1 cellular context compared by ENCODE assay signal in the genomic region with DNA sequence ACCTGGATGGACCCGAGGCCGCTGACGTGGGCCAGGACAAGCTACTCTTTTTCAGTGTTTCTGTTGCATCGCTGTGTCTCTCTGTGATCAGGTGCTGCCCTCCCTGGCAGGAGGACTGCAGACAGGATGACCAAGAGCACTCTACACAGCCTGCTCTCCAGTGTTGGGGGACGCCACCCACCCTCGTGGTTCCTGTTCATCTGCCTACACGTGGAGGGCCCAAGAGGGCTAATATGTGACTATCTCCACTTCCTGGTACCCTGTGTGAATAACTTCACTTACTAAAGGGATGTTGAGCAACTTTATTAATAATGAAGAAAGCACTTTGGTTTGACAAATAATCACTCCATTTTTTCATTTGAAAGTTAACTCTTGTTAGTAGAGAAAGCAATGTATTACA.
TF ChIP-seq lines count a peak whose summit lies in the region.

No MANE protein-coding gene starts in this region.

TF ChIP-seq in K562, 482 proteins besides CTCF, POLR2A, EP300 and RAD21:
- TF ChIP-seq, protein P1, sequence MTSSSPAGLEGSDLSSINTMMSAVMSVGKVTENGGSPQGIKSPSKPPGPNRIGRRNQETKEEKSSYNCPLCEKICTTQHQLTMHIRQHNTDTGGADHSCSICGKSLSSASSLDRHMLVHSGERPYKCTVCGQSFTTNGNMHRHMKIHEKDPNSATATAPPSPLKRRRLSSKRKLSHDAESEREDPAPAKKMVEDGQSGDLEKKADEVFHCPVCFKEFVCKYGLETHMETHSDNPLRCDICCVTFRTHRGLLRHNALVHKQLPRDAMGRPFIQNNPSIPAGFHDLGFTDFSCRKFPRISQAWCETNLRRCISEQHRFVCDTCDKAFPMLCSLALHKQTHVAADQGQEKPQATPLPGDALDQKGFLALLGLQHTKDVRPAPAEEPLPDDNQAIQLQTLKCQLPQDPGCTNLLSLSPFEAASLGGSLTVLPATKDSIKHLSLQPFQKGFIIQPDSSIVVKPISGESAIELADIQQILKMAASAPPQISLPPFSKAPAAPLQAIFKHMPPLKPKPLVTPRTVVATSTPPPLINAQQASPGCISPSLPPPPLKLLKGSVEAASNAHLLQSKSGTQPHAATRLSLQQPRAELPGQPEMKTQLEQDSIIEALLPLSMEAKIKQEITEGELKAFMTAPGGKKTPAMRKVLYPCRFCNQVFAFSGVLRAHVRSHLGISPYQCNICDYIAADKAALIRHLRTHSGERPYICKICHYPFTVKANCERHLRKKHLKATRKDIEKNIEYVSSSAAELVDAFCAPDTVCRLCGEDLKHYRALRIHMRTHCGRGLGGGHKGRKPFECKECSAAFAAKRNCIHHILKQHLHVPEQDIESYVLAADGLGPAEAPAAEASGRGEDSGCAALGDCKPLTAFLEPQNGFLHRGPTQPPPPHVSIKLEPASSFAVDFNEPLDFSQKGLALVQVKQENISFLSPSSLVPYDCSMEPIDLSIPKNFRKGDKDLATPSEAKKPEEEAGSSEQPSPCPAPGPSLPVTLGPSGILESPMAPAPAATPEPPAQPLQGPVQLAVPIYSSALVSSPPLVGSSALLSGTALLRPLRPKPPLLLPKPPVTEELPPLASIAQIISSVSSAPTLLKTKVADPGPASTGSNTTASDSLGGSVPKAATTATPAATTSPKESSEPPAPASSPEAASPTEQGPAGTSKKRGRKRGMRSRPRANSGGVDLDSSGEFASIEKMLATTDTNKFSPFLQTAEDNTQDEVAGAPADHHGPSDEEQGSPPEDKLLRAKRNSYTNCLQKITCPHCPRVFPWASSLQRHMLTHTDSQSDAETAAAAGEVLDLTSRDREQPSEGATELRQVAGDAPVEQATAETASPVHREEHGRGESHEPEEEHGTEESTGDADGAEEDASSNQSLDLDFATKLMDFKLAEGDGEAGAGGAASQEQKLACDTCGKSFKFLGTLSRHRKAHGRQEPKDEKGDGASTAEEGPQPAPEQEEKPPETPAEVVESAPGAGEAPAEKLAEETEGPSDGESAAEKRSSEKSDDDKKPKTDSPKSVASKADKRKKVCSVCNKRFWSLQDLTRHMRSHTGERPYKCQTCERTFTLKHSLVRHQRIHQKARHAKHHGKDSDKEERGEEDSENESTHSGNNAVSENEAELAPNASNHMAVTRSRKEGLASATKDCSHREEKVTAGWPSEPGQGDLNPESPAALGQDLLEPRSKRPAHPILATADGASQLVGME (CRISPR knock-in tag; IDR thresholded peaks at IDR 0.05), result no peak
- TF ChIP-seq POLR3A (IDR thresholded peaks at IDR 0.05; ENCODE audit: borderline replicate concordance, extremely low read depth, insufficient read depth, insufficient read length) (no peak), ZNF253 (CRISPR knock-in tag; conservative IDR thresholded peaks at IDR 0.05) (no peak), POLR2B (IDR thresholded peaks at IDR 0.05; ENCODE audit: low read depth, partially characterized antibody) (no peak), HOXB6 (CRISPR knock-in tag; IDR thresholded peaks at IDR 0.05; ENCODE audit: borderline replicate concordance) (no peak), ZZZ3 (IDR thresholded peaks at IDR 0.05) (no peak), SMARCA4 (IDR thresholded peaks at IDR 0.05) (no peak), HNRNPK (IDR thresholded peaks at IDR 0.05; ENCODE audit: low read depth, low read length, poor library complexity, severe bottlenecking) (no peak), ZNF133 (CRISPR knock-in tag; IDR thresholded peaks at IDR 0.05) (no peak), KAT7 (CRISPR knock-in tag; IDR thresholded peaks at IDR 0.05; ENCODE audit: borderline replicate concordance) (no peak), HSF4 (CRISPR knock-in tag; IDR thresholded peaks at IDR 0.05; ENCODE audit: borderline replicate concordance) (no peak)
- TF ChIP-seq, protein P2, sequence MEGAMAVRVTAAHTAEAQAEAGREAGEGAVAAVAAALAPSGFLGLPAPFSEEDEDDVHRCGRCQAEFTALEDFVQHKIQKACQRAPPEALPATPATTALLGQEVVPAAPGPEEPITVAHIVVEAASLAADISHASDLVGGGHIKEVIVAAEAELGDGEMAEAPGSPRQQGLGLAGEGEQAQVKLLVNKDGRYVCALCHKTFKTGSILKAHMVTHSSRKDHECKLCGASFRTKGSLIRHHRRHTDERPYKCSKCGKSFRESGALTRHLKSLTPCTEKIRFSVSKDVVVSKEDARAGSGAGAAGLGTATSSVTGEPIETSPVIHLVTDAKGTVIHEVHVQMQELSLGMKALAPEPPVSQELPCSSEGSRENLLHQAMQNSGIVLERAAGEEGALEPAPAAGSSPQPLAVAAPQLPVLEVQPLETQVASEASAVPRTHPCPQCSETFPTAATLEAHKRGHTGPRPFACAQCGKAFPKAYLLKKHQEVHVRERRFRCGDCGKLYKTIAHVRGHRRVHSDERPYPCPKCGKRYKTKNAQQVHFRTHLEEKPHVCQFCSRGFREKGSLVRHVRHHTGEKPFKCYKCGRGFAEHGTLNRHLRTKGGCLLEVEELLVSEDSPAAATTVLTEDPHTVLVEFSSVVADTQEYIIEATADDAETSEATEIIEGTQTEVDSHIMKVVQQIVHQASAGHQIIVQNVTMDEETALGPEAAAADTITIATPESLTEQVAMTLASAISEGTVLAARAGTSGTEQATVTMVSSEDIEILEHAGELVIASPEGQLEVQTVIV (CRISPR knock-in tag; IDR thresholded peaks at IDR 0.05; ENCODE audit: borderline replicate concordance), result no peak
- TF ChIP-seq, protein P3, sequence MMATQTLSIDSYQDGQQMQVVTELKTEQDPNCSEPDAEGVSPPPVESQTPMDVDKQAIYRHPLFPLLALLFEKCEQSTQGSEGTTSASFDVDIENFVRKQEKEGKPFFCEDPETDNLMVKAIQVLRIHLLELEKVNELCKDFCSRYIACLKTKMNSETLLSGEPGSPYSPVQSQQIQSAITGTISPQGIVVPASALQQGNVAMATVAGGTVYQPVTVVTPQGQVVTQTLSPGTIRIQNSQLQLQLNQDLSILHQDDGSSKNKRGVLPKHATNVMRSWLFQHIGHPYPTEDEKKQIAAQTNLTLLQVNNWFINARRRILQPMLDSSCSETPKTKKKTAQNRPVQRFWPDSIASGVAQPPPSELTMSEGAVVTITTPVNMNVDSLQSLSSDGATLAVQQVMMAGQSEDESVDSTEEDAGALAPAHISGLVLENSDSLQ (IDR thresholded peaks at IDR 0.05), result no peak
- TF ChIP-seq, protein P4, sequence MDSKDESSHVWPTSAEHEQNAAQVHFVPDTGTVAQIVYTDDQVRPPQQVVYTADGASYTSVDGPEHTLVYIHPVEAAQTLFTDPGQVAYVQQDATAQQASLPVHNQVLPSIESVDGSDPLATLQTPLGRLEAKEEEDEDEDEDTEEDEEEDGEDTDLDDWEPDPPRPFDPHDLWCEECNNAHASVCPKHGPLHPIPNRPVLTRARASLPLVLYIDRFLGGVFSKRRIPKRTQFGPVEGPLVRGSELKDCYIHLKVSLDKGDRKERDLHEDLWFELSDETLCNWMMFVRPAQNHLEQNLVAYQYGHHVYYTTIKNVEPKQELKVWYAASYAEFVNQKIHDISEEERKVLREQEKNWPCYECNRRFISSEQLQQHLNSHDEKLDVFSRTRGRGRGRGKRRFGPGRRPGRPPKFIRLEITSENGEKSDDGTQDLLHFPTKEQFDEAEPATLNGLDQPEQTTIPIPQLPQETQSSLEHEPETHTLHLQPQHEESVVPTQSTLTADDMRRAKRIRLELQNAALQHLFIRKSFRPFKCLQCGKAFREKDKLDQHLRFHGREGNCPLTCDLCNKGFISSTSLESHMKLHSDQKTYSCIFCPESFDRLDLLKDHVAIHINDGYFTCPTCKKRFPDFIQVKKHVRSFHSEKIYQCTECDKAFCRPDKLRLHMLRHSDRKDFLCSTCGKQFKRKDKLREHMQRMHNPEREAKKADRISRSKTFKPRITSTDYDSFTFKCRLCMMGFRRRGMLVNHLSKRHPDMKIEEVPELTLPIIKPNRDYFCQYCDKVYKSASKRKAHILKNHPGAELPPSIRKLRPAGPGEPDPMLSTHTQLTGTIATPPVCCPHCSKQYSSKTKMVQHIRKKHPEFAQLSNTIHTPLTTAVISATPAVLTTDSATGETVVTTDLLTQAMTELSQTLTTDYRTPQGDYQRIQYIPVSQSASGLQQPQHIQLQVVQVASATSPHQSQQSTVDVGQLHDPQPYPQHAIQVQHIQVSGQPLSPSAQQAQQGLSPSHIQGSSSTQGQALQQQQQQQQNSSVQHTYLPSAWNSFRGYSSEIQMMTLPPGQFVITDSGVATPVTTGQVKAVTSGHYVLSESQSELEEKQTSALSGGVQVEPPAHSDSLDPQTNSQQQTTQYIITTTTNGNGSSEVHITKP (IDR thresholded peaks at IDR 0.05; ENCODE audit: partially characterized antibody), result no peak
- TF ChIP-seq, protein P5, sequence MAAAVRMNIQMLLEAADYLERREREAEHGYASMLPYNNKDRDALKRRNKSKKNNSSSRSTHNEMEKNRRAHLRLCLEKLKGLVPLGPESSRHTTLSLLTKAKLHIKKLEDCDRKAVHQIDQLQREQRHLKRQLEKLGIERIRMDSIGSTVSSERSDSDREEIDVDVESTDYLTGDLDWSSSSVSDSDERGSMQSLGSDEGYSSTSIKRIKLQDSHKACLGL (CRISPR knock-in tag; IDR thresholded peaks at IDR 0.05; ENCODE audit: borderline replicate concordance, poor library complexity, severe bottlenecking), result no peak
- TF ChIP-seq, protein P6, sequence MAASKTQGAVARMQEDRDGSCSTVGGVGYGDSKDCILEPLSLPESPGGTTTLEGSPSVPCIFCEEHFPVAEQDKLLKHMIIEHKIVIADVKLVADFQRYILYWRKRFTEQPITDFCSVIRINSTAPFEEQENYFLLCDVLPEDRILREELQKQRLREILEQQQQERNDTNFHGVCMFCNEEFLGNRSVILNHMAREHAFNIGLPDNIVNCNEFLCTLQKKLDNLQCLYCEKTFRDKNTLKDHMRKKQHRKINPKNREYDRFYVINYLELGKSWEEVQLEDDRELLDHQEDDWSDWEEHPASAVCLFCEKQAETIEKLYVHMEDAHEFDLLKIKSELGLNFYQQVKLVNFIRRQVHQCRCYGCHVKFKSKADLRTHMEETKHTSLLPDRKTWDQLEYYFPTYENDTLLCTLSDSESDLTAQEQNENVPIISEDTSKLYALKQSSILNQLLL (CRISPR knock-in tag; IDR thresholded peaks at IDR 0.05; ENCODE audit: borderline replicate concordance), result no peak
